In the genomic region with DNA sequence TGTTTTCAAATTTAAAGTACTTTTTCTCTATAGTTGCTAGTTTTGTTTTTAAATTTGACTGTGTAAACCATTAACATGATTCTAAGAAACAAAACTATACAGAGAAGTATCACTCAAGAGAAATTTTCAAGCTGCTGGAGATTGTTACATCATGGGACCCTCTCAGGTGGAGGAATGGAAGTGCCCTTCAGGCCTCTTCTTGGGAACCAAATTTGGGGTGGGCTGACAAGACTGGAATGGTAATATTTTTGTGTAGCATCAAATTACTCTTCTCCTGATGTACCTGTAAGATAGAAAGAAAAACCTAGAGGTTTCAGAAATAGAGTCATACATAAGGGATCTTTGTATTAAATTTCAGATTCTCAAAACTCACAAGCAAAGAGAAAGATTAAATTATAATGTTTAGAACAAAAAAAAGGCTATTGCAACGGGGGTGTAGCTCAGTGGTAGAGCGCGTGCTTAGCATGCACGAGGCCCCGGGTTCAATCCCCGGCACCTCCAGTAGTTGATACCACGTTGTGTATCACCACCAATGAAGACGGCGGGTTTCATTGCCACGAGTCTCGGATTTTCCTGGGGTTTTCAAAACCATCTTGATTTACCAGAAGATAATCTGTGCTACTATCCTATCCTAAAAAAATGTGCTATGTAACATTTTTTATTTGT, we compare ENCODE assay signal across 10 cellular contexts.
DNase-seq lines count a peak whose midpoint lies in the region; ATAC-seq and TF ChIP-seq lines count a peak whose summit lies in the region.
"Had no signal": no experiment of that assay in that cellular context is flagged by ENCODE, and none has a peak within 500 bp of the region (broad histone marks: within the 10 kb centered on the region; RNA-seq: fewer than 3 reads in every experiment).

No MANE protein-coding gene starts in this region.

- no peak overlapping the region for H3K27ac ChIP-seq in stomach

- H3K4me3 ChIP-seq in stomach = no peak overlapping the region

- H3K9me3 ChIP-seq in stomach = no peaks in the 10 kb centered on the region

- ATAC-seq in HG02852 (IDR thresholded peaks at IDR 0.05; ENCODE audit: unreplicated experiment) = no peak

- peaks cover 0 to 52% (median 6%) of the 10 kb centered on the region in 3 donors for H3K27me3 ChIP-seq in stomach

- TF ChIP-seq CTCF in stomach (IDR thresholded peaks at IDR 0.05) = no peak

- 11 to 24% (median 20%) methylated on average over 11 of the region's 11 CpGs for WGBS in stomach, 5 donors

- no peaks in the 10 kb centered on the region for H3K4me1 ChIP-seq in stomach

- DNase-seq in activated CD4-positive, alpha-beta T cell treated with anti-CD3 and anti-CD28 coated beads, Interleukin-2, amount 50 U/mL, for 48 hours = peak; percentile 45 to 52
- DNase-seq in activated CD4-positive, alpha-beta T cell treated with anti-CD3 and anti-CD28 coated beads for 1 hour = no peak
- peak; percentile 19 for DNase-seq in LoVo (ENCODE audit: low spot score)
- DNase-seq in UCSD-AML1 (lab: John Stamatoyannopoulos, UW; ENCODE audit: unreplicated experiment) = peak; percentile 51
- peak; percentile 12 for DNase-seq in stimulated activated CD4-positive, alpha-beta T cell treated with anti-CD3 and anti-CD28 coated beads, Interleukin-4, amount 100 ng/mL, for 1 hour
- DNase-seq in NOMO-1 (lab: John Stamatoyannopoulos, UW; ENCODE audit: unreplicated experiment in 2 of 2) = no peak
- no peak for DNase-seq in stomach
- DNase-seq: Right ventricle myocardium superior; stimulated activated naive B cell treated with anti-CD40 and anti-IgM and Interleukin-4, amounts not matched to agents 10 μg/mL and 1 μg/mL and 100 μg/mL, for 72 hours had no signal

- intact Hi-C loops in stomach (cut with DNase I; ENCODE audit: low total_unique reads) = no loop called here

- no peak for TF ChIP-seq EP300 in stomach (IDR thresholded peaks at IDR 0.05)

- TF ChIP-seq POLR2A in stomach (IDR thresholded peaks at IDR 0.05) = no peak

- no peaks in the 10 kb centered on the region for H3K36me3 ChIP-seq in stomach

Comparison
In these comparisons a context has a peak if more than half of its experiments do, and no peak if none do; other contexts are left out.
1. DNase-seq: peak in activated CD4-positive, alpha-beta T cell treated with anti-CD3 and anti-CD28 coated beads, Interleukin-2, amount 50 U/mL, for 48 hours (2 of 2), LoVo (single experiment), UCSD-AML1 (single experiment) and stimulated activated CD4-positive, alpha-beta T cell treated with anti-CD3 and anti-CD28 coated beads, Interleukin-4, amount 100 ng/mL, for 1 hour (single experiment); none in activated CD4-positive, alpha-beta T cell treated with anti-CD3 and anti-CD28 coated beads for 1 hour (single experiment), NOMO-1 (0 of 2) and stomach (single experiment).